ENCODE assay signal across 12 cellular contexts in the genomic region with DNA sequence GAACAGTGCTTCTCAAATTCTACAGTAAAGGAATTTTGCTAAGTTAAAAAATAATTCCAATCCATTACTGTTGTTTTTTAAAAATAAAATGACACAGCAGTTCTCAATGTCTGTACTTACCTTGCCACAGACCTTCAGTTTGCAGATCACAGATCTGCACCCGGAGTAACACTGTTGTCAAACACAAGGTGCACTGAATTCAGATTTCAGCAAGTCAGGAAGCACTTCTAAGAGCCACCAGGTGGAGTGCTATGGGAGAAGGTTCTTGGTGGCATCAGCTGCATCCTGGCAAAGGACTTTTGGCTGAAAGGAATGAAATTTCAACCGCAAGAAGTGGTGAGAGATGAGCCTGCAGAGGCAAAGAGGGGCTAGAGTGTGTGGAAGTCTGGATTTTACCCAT. TPM values are rescaled to one million over a fixed set of nuclear protein-coding genes. Genes with fewer than 3 reads are reported as not detected.
DNase-seq lines count a peak whose midpoint lies in the region; ATAC-seq and FAIRE-seq lines count a peak whose summit lies in the region.
"Had no signal": no experiment of that assay in that cellular context is flagged by ENCODE, and none has a peak within 500 bp of the region (broad histone marks: within the 10 kb centered on the region; RNA-seq: fewer than 3 reads in every experiment).

No MANE protein-coding gene starts in this region.

- peak; percentile 35 for FAIRE-seq in GM19239 (lab: Jason Lieb, UNC)

- in situ Hi-C loops in ACHN (cut with HindIII; ENCODE audit: low pct_ligation_motif_present, low pct_unique_long_range_greater_than_20kb, low sequenced_read_pairs): no loop called here

- DNase-seq in ACHN (peak; percentile 13), GM19239 (ENCODE audit: insufficient read length, low spot score) (no peak), NCI-H460 (ENCODE audit: extremely low read depth, low read depth) (peak; percentile 9), dermis blood vessel endothelial cell (peak; percentile 20), NK-92 (lab: John Stamatoyannopoulos, UW; ENCODE audit: unreplicated experiment) (no peak), H4 (ENCODE audit: low spot score) (no peak)
- DNase-seq: activated T-cell treated with anti-CD3 and anti-CD28 coated beads, Interleukin-2, amount 50 U/mL, for 1 hour; CD8-positive, alpha-beta memory T cell; kidney glomerular epithelial cell; retina had no signal

- ATAC-seq in GM18861 (IDR thresholded peaks at IDR 0.05; ENCODE audit: unreplicated experiment) (no peak), GM21619 (IDR thresholded peaks at IDR 0.05; ENCODE audit: unreplicated experiment) (no peak)

RNA-seq across cellular contexts. Expression of a gene that starts 17.4 kb away (rescaled TPM):
- total RNA-seq in NCI-H460 (2014; rRNA removed; shearing (Covaris generic)): not detected in 2 replicates
- not detected in 2 replicates for polyA plus RNA-seq in NCI-H460 (2014; cell fraction: nucleus; rRNA removed)
- 0.47 and 0.68 TPM in 2 replicates for total RNA-seq in dermis blood vessel endothelial cell
- total RNA-seq in H4 (2014; rRNA removed; shearing (Covaris generic)): 0.06 and 0.27 TPM in 2 replicates
- polyA plus RNA-seq: CD8-positive, alpha-beta memory T cell had no signal

RNA-seq across cellular contexts. Expression of a gene that starts 34.9 kb away (rescaled TPM):
- total RNA-seq in NCI-H460 (2014; rRNA removed; shearing (Covaris generic)): 9.9 and 11.8 TPM in 2 replicates
- 12.0 and 22.4 TPM in 2 replicates for polyA plus RNA-seq in NCI-H460 (2014; cell fraction: nucleus; rRNA removed)
- total RNA-seq in dermis blood vessel endothelial cell: 21.6 and 22.8 TPM in 2 replicates
- total RNA-seq in H4 (2014; rRNA removed; shearing (Covaris generic)): 9.9 and 10.7 TPM in 2 replicates

RNA-seq across cellular contexts. Expression of a gene that starts 47.3 kb away (rescaled TPM):
- total RNA-seq in NCI-H460 (2014; rRNA removed; shearing (Covaris generic)): 5.3 and 6.1 TPM in 2 replicates
- polyA plus RNA-seq in NCI-H460 (2014; cell fraction: nucleus; rRNA removed): 2.2 and 5.4 TPM in 2 replicates
- total RNA-seq in dermis blood vessel endothelial cell: 16.1 and 17.4 TPM in 2 replicates
- total RNA-seq in H4 (2014; rRNA removed; shearing (Covaris generic)): 2.6 and 3.4 TPM in 2 replicates

Comparison
In these comparisons a context has a peak if more than half of its experiments do, and no peak if none do; other contexts are left out.
1. DNase-seq: peak in ACHN (single experiment), NCI-H460 (single experiment) and dermis blood vessel endothelial cell (single experiment); none in GM19239 (single experiment), NK-92 (single experiment) and H4 (single experiment).